10 cellular contexts compared by ENCODE assay signal in genomic region chr14:36068777-36069534, GRCh38.
DNase-seq lines count a peak whose midpoint lies in the region; ATAC-seq, FAIRE-seq and TF ChIP-seq lines count a peak whose summit lies in the region.
"Had no signal": no experiment of that assay in that cellular context is flagged by ENCODE, and none has a peak within 500 bp of the region (broad histone marks: within the 10 kb centered on the region; RNA-seq: fewer than 3 reads in every experiment).

No MANE protein-coding gene starts in this region.

- TF ChIP-seq CTCF in cardiac fibroblast (IDR thresholded peaks at IDR 0.05; ENCODE audit: low read depth, low read length): no peak
- TF ChIP-seq CTCF in retinal pigment epithelial cell (conservative IDR thresholded peaks at IDR 0.05; ENCODE audit: low read depth, low read length): no peak
- no peak for TF ChIP-seq CTCF in kidney (IDR thresholded peaks at IDR 0.05; ENCODE audit: borderline replicate concordance, extremely low read depth, insufficient read depth)

- DNase-seq in HT1080 (ENCODE audit: low read depth) (peak; percentile 57), cardiac fibroblast (ENCODE audit: low read depth in 2 of 2) (peak; percentile 7 to 53), retinal pigment epithelial cell (ENCODE audit: low read depth) (peak; percentile 86), SW 1271 (lab: John Stamatoyannopoulos, UW) (no peak), kidney (no peak)
- DNase-seq: activated B cell treated with CpG ODN at 0.5 μM for 24 hours had no signal

- no peak overlapping the region for H3K9ac ChIP-seq in kidney (ENCODE audit: low read length in 2 of 2)

- H3K4me1 ChIP-seq in kidney (ENCODE audit: control insufficient read depth in 1 of 2, insufficient read depth in 1 of 2, low read depth in 1 of 2, low read length in 2 of 2): peaks cover 2 to 4% of the 10 kb centered on the region in 2 donors

- no peak for FAIRE-seq in kidney (lab: Jason Lieb, UNC)

- H3K27ac ChIP-seq in kidney (ENCODE audit: low read depth in 2 of 2, low read length in 2 of 2): no peak overlapping the region
- H3K27ac ChIP-seq: skin epidermis had no signal

- intact Hi-C loops in kidney (cut with DNase I): no loop called here

- H3K9me3 ChIP-seq in kidney (ENCODE audit: control insufficient read depth in 1 of 2, low read length in 2 of 2): no peaks in the 10 kb centered on the region

- H3K4me3 ChIP-seq in cardiac fibroblast (replicated peaks in 1 of 2; ENCODE audit: low read depth in 2 of 2, low read length in 2 of 2) (no peak overlapping the region), retinal pigment epithelial cell (ENCODE audit: low read length) (no peak overlapping the region), kidney (ENCODE audit: low read length in 2 of 2) (peak overlapping the region in 1 of 2 donors; percentile 5)
- H3K4me3 ChIP-seq: skin epidermis had no signal

- ATAC-seq in GM18511 (IDR thresholded peaks at IDR 0.05; ENCODE audit: unreplicated experiment) (peak; percentile 26), GM18517 (IDR thresholded peaks at IDR 0.05; ENCODE audit: unreplicated experiment) (no peak), GM21381 (IDR thresholded peaks at IDR 0.05; ENCODE audit: unreplicated experiment) (no peak)

- H3K36me3 ChIP-seq in kidney (ENCODE audit: control insufficient read depth in 1 of 2, insufficient read depth in 2 of 2, low read length in 2 of 2): no peaks in the 10 kb centered on the region

Comparison
In these comparisons a context has a peak if more than half of its experiments do, and no peak if none do; other contexts are left out.
1. DNase-seq: peak in HT1080 (single experiment), cardiac fibroblast (2 of 2) and retinal pigment epithelial cell (single experiment); none in SW 1271 (0 of 2) and kidney (single experiment).